Comparison of ENCODE assay signal across 8 cellular contexts in genomic region chr1:19596719-19597462, GRCh38. TPM values are rescaled to one million over a fixed set of nuclear protein-coding genes. Genes with fewer than 3 reads are reported as not detected.
DNase-seq lines count a peak whose midpoint lies in the region; ATAC-seq and TF ChIP-seq lines count a peak whose summit lies in the region.

No MANE protein-coding gene starts in this region.

- peaks cover 19% of the 10 kb centered on the region for H3K4me1 ChIP-seq in mucosa of stomach (ENCODE audit: control insufficient read depth, insufficient read depth, low read length)

- ATAC-seq in GM21737 (IDR thresholded peaks at IDR 0.05; ENCODE audit: unreplicated experiment) (peak; percentile 85), esophagus mucosa (peak; percentile 92)

- no peaks in the 10 kb centered on the region for H3K9me3 ChIP-seq in mucosa of stomach (ENCODE audit: control insufficient read depth, low read length)

- H3K36me3 ChIP-seq in mucosa of stomach (ENCODE audit: control insufficient read depth, insufficient read depth, low read length), result no peaks in the 10 kb centered on the region

- H3K4me3 ChIP-seq in mucosa of stomach (ENCODE audit: low read length), result peak overlapping the region; percentile 80

- peak overlapping the region; percentile 94 for H3K9ac ChIP-seq in mucosa of stomach (ENCODE audit: low read length)

- H3K27me3 ChIP-seq in mucosa of stomach (ENCODE audit: control insufficient read depth, insufficient read depth, low read length), result no peaks in the 10 kb centered on the region

- DNase-seq in DMS79 (lab: John Stamatoyannopoulos, UW) (peak; percentile 98), KG1 (lab: John Stamatoyannopoulos, UW) (peak; percentile 93)
- DNase-seq in activated T-cell treated with anti-CD3 and anti-CD28 coated beads, Interleukin-2, amount 50 U/mL, for 48 hours, result peak; percentile 97 to 98
- DNase-seq in stimulated activated CD8-positive, alpha-beta memory T cell treated with anti-CD3 and anti-CD28 coated beads, Interleukin-4, amount 100 ng/mL, for 48 hours, result peak; percentile 98

TF ChIP-seq in PFSK-1, 5 proteins besides CTCF, POLR2A, EP300 and RAD21:
- no peak for TF ChIP-seq REST (IDR thresholded peaks at IDR 0.05; ENCODE audit: insufficient read depth in 1 of 2, low read depth in 2 of 2, low read length in 2 of 2)
- TF ChIP-seq SIN3A (IDR thresholded peaks at IDR 0.05; ENCODE audit: borderline replicate concordance, insufficient read depth, low read length), result no peak
- peak; percentile 56; the same call in 1 of the 2 replicates for TF ChIP-seq TAF1 (IDR thresholded peaks at IDR 0.05; ENCODE audit: borderline replicate concordance, insufficient read depth, low read length)
- peak; percentile 14 for TF ChIP-seq FOXP2 (optimal IDR thresholded peaks at IDR 0.05; ENCODE audit: borderline replicate concordance, extremely low read depth, extremely low read length, insufficient read depth)
- no peak; the same call in 1 of the 2 replicates for TF ChIP-seq POLR2AphosphoS5 (IDR thresholded peaks at IDR 0.05; ENCODE audit: low read depth, low read length)

RNA-seq across cellular contexts. Expression of gene NBL1, which starts 47.2 kb away (rescaled TPM):
- 3.9 TPM for polyA plus RNA-seq in PFSK-1 (2012; ENCODE audit: insufficient read length, low read depth)
- 93.5 TPM for total RNA-seq in esophagus mucosa

Comparison
In these comparisons a context has a peak if more than half of its experiments do, and no peak if none do; other contexts are left out.
1. Peak in every context shown above with its lines: DNase-seq, ATAC-seq and H3K4me3 ChIP-seq.